13 cellular contexts compared by ENCODE assay signal in the genomic region with DNA sequence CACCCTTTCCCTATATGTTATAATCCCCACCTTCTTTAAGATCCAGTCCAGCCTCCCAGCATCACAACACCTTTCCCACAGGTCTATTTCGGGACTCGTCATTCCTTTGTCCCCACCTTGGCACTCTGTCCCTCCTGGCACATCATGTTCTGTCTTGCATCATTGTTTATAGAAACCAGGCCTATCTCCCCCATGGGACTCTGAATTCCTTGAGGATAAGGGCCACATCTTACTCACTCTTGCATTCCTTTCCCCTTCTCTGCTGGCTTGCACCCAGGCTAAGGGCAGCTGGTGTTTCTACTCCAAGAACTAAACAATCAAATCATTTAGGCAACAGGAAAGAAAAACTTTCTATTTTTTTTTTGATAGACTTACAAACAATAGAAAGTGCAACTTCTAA.
DNase-seq lines count a peak whose midpoint lies in the region; ATAC-seq and TF ChIP-seq lines count a peak whose summit lies in the region.
"Had no signal": no experiment of that assay in that cellular context is flagged by ENCODE, and none has a peak within 500 bp of the region (broad histone marks: within the 10 kb centered on the region; RNA-seq: fewer than 3 reads in every experiment).

No MANE protein-coding gene starts in this region.

- POLR2A ChIA-PET in HEK293 (lab: Yijun Ruan, JAX): no interaction called here

- H3K79me2 ChIP-seq in hepatocyte: no peaks in the 10 kb centered on the region

- 60% methylated on average over 2 of the region's 2 CpGs for WGBS in hepatocyte (ENCODE audit: low lambda C conversion rate, missing lambda C conversion rate)

- H3K36me3 ChIP-seq in HEK293 (ENCODE audit: control insufficient read depth in 2 of 2, insufficient read depth in 1 of 2, low read length in 2 of 2) (no peaks in the 10 kb centered on the region), hepatocyte (replicated peaks; ENCODE audit: insufficient read depth, low read depth) (no peaks in the 10 kb centered on the region), thoracic aorta (no peaks in the 10 kb centered on the region), colonic mucosa (no peaks in the 10 kb centered on the region)

- DNase-seq in chondrocyte (ENCODE audit: low spot score): no peak
- peak; percentile 28 for DNase-seq in hepatocyte (ENCODE audit: low spot score)
- peak; percentile 49 for DNase-seq in thoracic aorta (ENCODE audit: low spot score)
- DNase-seq in colonic mucosa: no peak
- no peak for DNase-seq in NCI-H82 (lab: John Stamatoyannopoulos, UW)
- no peak for DNase-seq in UCSD-AML1 (lab: John Stamatoyannopoulos, UW; ENCODE audit: unreplicated experiment)
- DNase-seq: activated CD8-positive, alpha-beta T cell treated with anti-CD3 and anti-CD28 coated beads for 36 hours; activated naive CD8-positive, alpha-beta T cell treated with anti-CD3 and anti-CD28 coated beads for 36 hours; left colon; NCI-H774; SW 1271 had no signal

- CTCF ChIA-PET in HEK293 (lab: Yijun Ruan, JAX): interaction anchor here (0.7 kb wide), 1 partner anchor 88 kb away, joined by 3 read pairs; no protein-coding TSS in a partner anchor

- H3K27me3 Mint-ChIP-seq in chondrocyte (ENCODE audit: low read depth): no peaks in the 10 kb centered on the region
- H3K27me3 Mint-ChIP-seq: activated CD8-positive, alpha-beta T cell treated with anti-CD3 and anti-CD28 coated beads for 36 hours; activated naive CD8-positive, alpha-beta T cell treated with anti-CD3 and anti-CD28 coated beads for 36 hours had no signal

- H2AFZ ChIP-seq in hepatocyte: no peak overlapping the region

- H3K9ac ChIP-seq in colonic mucosa (ENCODE audit: low read depth in 2 of 2, low read length in 2 of 2): no peak overlapping the region

- no peaks in the 10 kb centered on the region for H3K9me3 ChIP-seq in HEK293 (ENCODE audit: control insufficient read depth, insufficient read depth, low read depth, low read length)
- H3K9me3 ChIP-seq in hepatocyte (ENCODE audit: low read depth): no peaks in the 10 kb centered on the region
- H3K9me3 ChIP-seq in thoracic aorta: no peaks in the 10 kb centered on the region
- H3K9me3 ChIP-seq in colonic mucosa: no peaks in the 10 kb centered on the region

- H3K36me3 Mint-ChIP-seq in chondrocyte (ENCODE audit: low read depth): no peaks in the 10 kb centered on the region
- H3K36me3 Mint-ChIP-seq: activated naive CD8-positive, alpha-beta T cell treated with anti-CD3 and anti-CD28 coated beads for 36 hours had no signal

- no peak overlapping the region for H3K4me3 Mint-ChIP-seq in chondrocyte (ENCODE audit: unreplicated experiment)
- H3K4me3 Mint-ChIP-seq: activated CD8-positive, alpha-beta T cell treated with anti-CD3 and anti-CD28 coated beads for 36 hours; activated naive CD8-positive, alpha-beta T cell treated with anti-CD3 and anti-CD28 coated beads for 36 hours had no signal

- no peak for TF ChIP-seq CTCF in HEK293 (tag by site-specific recombination; IDR thresholded peaks at IDR 0.05)
- no peak for TF ChIP-seq CTCF in chondrocyte (IDR thresholded peaks at IDR 0.05)
- TF ChIP-seq CTCF in hepatocyte (IDR thresholded peaks at IDR 0.05; ENCODE audit: poor library complexity): no peak
- no peak for TF ChIP-seq CTCF in thoracic aorta (IDR thresholded peaks at IDR 0.05)
- TF ChIP-seq CTCF in colonic mucosa (IDR thresholded peaks at IDR 0.05): no peak

- peak overlapping the region; percentile 92 for H3K27ac Mint-ChIP-seq in chondrocyte (ENCODE audit: unreplicated experiment)
- H3K27ac Mint-ChIP-seq: activated CD8-positive, alpha-beta T cell treated with anti-CD3 and anti-CD28 coated beads for 36 hours; activated naive CD8-positive, alpha-beta T cell treated with anti-CD3 and anti-CD28 coated beads for 36 hours had no signal

- H3K4me1 Mint-ChIP-seq in chondrocyte (ENCODE audit: low read depth): peaks cover 29% of the 10 kb centered on the region
- H3K4me1 Mint-ChIP-seq: activated naive CD8-positive, alpha-beta T cell treated with anti-CD3 and anti-CD28 coated beads for 36 hours had no signal

- H3K4me3 ChIP-seq in HEK293 (ENCODE audit: low read depth, low read length) (no peak overlapping the region), hepatocyte (no peak overlapping the region), thoracic aorta (no peak overlapping the region), colonic mucosa (no peak overlapping the region)

- no peaks in the 10 kb centered on the region for H3K9me2 ChIP-seq in hepatocyte (replicated peaks; ENCODE audit: insufficient read depth)

- no peak overlapping the region for H3K4me2 ChIP-seq in hepatocyte

- H3K9me3 Mint-ChIP-seq in chondrocyte (ENCODE audit: low read depth): no peaks in the 10 kb centered on the region
- H3K9me3 Mint-ChIP-seq: activated CD8-positive, alpha-beta T cell treated with anti-CD3 and anti-CD28 coated beads for 36 hours had no signal

- H3K4me1 ChIP-seq in HEK293 (ENCODE audit: control insufficient read depth, insufficient read depth, low read length) (no peaks in the 10 kb centered on the region), hepatocyte (ENCODE audit: insufficient read depth) (no peaks in the 10 kb centered on the region), thoracic aorta (ENCODE audit: control insufficient read depth in 1 of 2, low read depth in 2 of 2) (peaks cover 10 to 23% of the 10 kb centered on the region in 2 donors), colonic mucosa (no peaks in the 10 kb centered on the region)

- intact Hi-C loops in colonic mucosa (cut with DNase I): no loop called here

- no peaks in the 10 kb centered on the region for H3K27me3 ChIP-seq in hepatocyte
- no peaks in the 10 kb centered on the region for H3K27me3 ChIP-seq in thoracic aorta (replicated peaks; ENCODE audit: insufficient read depth)
- no peaks in the 10 kb centered on the region for H3K27me3 ChIP-seq in colonic mucosa

- H4K20me1 ChIP-seq in hepatocyte (ENCODE audit: insufficient read depth, poor library complexity, severe bottlenecking): no peaks in the 10 kb centered on the region

- ATAC-seq in thoracic aorta (ENCODE audit: insufficient number of reproducible peaks, low FRiP score, low read depth) (peak; percentile 83), HG02610 (IDR thresholded peaks at IDR 0.05; ENCODE audit: unreplicated experiment) (no peak)
- ATAC-seq: activated CD8-positive, alpha-beta T cell treated with anti-CD3 and anti-CD28 coated beads for 36 hours; left colon had no signal

- H3K27ac ChIP-seq in HEK293 (ENCODE audit: extremely low read depth, low read depth, low read length): no peak overlapping the region
- peak overlapping the region; percentile 25 for H3K27ac ChIP-seq in hepatocyte
- H3K27ac ChIP-seq in thoracic aorta: no peak overlapping the region
- H3K27ac ChIP-seq in colonic mucosa: no peak overlapping the region

TF ChIP-seq in HEK293, 187 proteins besides CTCF, POLR2A, EP300 and RAD21:
- TF ChIP-seq ZNF629 (tag by site-specific recombination; IDR thresholded peaks at IDR 0.05) (no peak), ZBTB20 (tag by site-specific recombination; IDR thresholded peaks at IDR 0.05) (0 out of 2 replicates have a peak, but pooled peaks have one; percentile 32)
TF ChIP-seq in HEK293: peak in this region for 1.

Comparison
In these comparisons a context has a peak if more than half of its experiments do, and no peak if none do; other contexts are left out.
1. DNase-seq: peak in hepatocyte (single experiment) and thoracic aorta (single experiment); none in chondrocyte (single experiment), colonic mucosa (single experiment), NCI-H82 (single experiment) and UCSD-AML1 (single experiment).